In genomic region chr7:50450691-50451051, GRCh38 we compare ENCODE assay signal across 7 cellular contexts. TPM values are rescaled to one million over a fixed set of nuclear protein-coding genes. Genes with fewer than 3 reads are reported as not detected.
DNase-seq lines count a peak whose midpoint lies in the region; ATAC-seq, FAIRE-seq and TF ChIP-seq lines count a peak whose summit lies in the region.

No MANE protein-coding gene starts in this region.

- ATAC-seq in GM19395 (IDR thresholded peaks at IDR 0.05; ENCODE audit: unreplicated experiment) (peak; percentile 4), gastrocnemius medialis (peak; percentile 40 to 53)

- intact Hi-C loops in head of caudate nucleus (cut with DNase I) (no loop called here), gastrocnemius medialis (cut with DNase I; ENCODE audit: low total_unique reads) (loop anchor here (10.0 kb wide), 1 partner anchor 904 kb away; no protein-coding TSS in a partner anchor)

- in situ Hi-C loops in gastrocnemius medialis (cut with MboI; ENCODE audit: low sequenced_read_pairs in 4 of 4) = loop anchor here in 3 of 4 donors (25.0 kb wide), 5 partner anchors 237 to 912 kb away; partner anchors contain the start of gene GRB10 (in 2 of the 3)

- no peak for FAIRE-seq in frontal cortex (lab: Jason Lieb, UNC)

- peak; percentile 7 for DNase-seq in activated T-helper 1 cell treated with Interleukin-2 at 50 U/mL for 16 hours (ENCODE audit: low read depth)
- peak in 34 of 42 donors; percentile 14 to 72 (median 45) for DNase-seq in head of caudate nucleus
- no peak for DNase-seq in gastrocnemius medialis
- DNase-seq in NCI-H2029 treated with DMSO at 0.1 percent for 48 hours (lab: John Stamatoyannopoulos, UW) = no peak
- DNase-seq in frontal cortex (ENCODE audit: low spot score in 2 of 2) = no peak

- H3K27me3 ChIP-seq in HUES64 (ENCODE audit: insufficient read depth, low read length) = no peaks in the 10 kb centered on the region
- H3K27me3 ChIP-seq in gastrocnemius medialis = no peaks in the 10 kb centered on the region

- no peak for TF ChIP-seq CTCF in gastrocnemius medialis (IDR thresholded peaks at IDR 0.05 in 4 of 5, conservative IDR thresholded peaks at IDR 0.05 in 1 of 5)

- H3K9ac ChIP-seq in HUES64 (ENCODE audit: low read depth, low read length) = peak overlapping the region; percentile 28; the same call in 1 of the 2 replicates

- no peak for TF ChIP-seq POLR2A in gastrocnemius medialis (IDR thresholded peaks at IDR 0.05)

- H3K27ac ChIP-seq in HUES64 (ENCODE audit: low read depth, low read length) (no peak overlapping the region), gastrocnemius medialis (peak overlapping the region; percentile 69 to 83 (median 80))

- WGBS in HUES64 = 92% methylated on average over 24 of the region's 24 CpGs

- H3K4me1 ChIP-seq in HUES64 (ENCODE audit: insufficient read depth, low read length) = peaks cover 18% of the 10 kb centered on the region; the same call in 1 of the 2 replicates
- H3K4me1 ChIP-seq in gastrocnemius medialis = peaks cover 15 to 16% of the 10 kb centered on the region in 2 donors

- H3K4me3 ChIP-seq in HUES64 (ENCODE audit: low read length) (peak overlapping the region; percentile 64), gastrocnemius medialis (peak overlapping the region; percentile 65 to 87 (median 82))

- H3K9me3 ChIP-seq in HUES64 (ENCODE audit: insufficient read depth, low read depth, low read length) = no peaks in the 10 kb centered on the region
- H3K9me3 ChIP-seq in gastrocnemius medialis = no peaks in the 10 kb centered on the region

- peaks cover 13% of the 10 kb centered on the region for H3K36me3 ChIP-seq in HUES64 (ENCODE audit: insufficient read depth, low read length)
- peaks cover 0 to 14% of the 10 kb centered on the region in 2 donors for H3K36me3 ChIP-seq in gastrocnemius medialis

RNA-seq across cellular contexts. Expression of gene FIGNL1, which starts 0.5 kb away (rescaled TPM):
- polyA plus RNA-seq in HUES64 (2013, experiment 1 of 2) = 16.4 TPM
- 18.0 TPM for polyA plus RNA-seq in HUES64 (2013, experiment 2 of 2)
- 1 to 10 TPM; 2.3 to 9.2 (median 6.2) TPM for total RNA-seq in gastrocnemius medialis
- 42.4 TPM for total RNA-seq in frontal cortex

Comparison
In these comparisons a context has a peak if more than half of its experiments do, and no peak if none do; other contexts are left out.
1. DNase-seq: peak in activated T-helper 1 cell treated with Interleukin-2 at 50 U/mL for 16 hours (single experiment) and head of caudate nucleus (34 of 42); none in gastrocnemius medialis (0 of 2), NCI-H2029 treated with DMSO at 0.1 percent for 48 hours (single experiment) and frontal cortex (0 of 2).